9 cellular contexts compared by ENCODE assay signal in the genomic region with DNA sequence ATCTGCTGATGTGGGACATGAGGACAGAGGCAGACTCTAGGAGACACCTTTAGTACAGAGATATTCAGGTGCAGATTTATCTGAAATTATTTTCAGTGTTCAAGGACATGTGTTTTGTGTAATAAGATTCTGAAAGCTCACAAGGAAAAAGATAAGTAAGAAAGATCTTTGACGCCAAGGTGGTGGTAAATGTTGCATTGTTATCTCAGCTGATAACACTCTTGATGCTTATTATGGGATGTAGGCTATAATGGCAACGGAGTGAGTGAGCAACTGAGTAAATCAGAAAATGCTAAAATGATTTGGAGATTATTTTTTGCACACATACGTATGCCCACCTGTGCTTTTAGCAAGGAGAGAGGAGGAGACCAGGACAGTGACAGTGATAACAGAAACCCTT.
"Had no signal": no experiment of that assay in that cellular context is flagged by ENCODE, and none has a peak within 500 bp of the region (broad histone marks: within the 10 kb centered on the region; RNA-seq: fewer than 3 reads in every experiment).

No MANE protein-coding gene starts in this region.

- FAIRE-seq: H54, HTR-8/SVneo, K562 had no signal

- H3K4me3 Mint-ChIP-seq: H9 had no signal

- H2AFZ ChIP-seq: GM23248 had no signal

- ATAC-seq: K562 had no signal

- H3K9me3 Mint-ChIP-seq: H9 had no signal

- H3K27ac ChIP-seq: GM23248 had no signal

- H3K9ac ChIP-seq: GM23248 had no signal

- H3K27ac Mint-ChIP-seq: H9 had no signal

- H3K4me3 ChIP-seq: GM23248, K562 had no signal

- DNase-seq: GM23248, GOT3, H9, HCEC 1CT, IMR-90, KG1 had no signal
